ENCODE assay signal across 8 cellular contexts in the genomic region with DNA sequence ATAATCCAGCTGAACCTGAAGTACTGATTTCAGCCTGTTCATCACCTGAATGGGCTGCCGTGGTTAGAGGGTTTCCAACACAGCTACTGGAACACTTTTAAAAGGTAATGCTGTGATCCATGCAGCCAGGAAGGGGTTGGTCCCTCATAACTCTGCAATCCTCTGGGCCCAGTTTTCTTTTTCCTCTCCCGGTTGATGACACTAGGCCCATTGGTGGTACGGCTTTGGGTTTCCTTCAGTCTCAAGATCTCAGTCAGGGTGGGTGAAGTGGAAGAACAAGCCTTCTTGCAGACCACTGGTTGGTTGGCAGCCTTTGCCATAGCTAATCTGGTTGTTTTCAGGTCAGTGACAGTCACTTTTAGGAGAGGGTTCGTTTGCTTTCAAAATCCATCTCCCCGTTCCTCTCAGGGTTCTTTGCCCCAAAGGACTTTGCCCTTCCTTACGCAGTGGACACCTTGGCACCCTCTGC. TPM values are rescaled to one million over a fixed set of nuclear protein-coding genes. Genes with fewer than 3 reads are reported as not detected.
DNase-seq lines count a peak whose midpoint lies in the region; ATAC-seq, FAIRE-seq and TF ChIP-seq lines count a peak whose summit lies in the region.

No MANE protein-coding gene starts in this region.

- peak overlapping the region; percentile 99 for H2AFZ ChIP-seq in astrocyte (ENCODE audit: low read depth, low read length)

- H3K36me3 Mint-ChIP-seq in CD8-positive, alpha-beta T cell, result peaks cover 7% of the 10 kb centered on the region
- H3K36me3 Mint-ChIP-seq in astrocyte (ENCODE audit: low read depth, unreplicated experiment), result no peaks in the 10 kb centered on the region

- intact Hi-C loops in CD8-positive, alpha-beta T cell (cut with DNase I, micrococcal nuclease), result loop anchor here in 1 of 2 experiments (2.0 kb wide), 3 partner anchors 64 to 164 kb away; partner anchors contain the start of genes AGL, SASS6 and TRMT13
- intact Hi-C loops in left colon (cut with DNase I, micrococcal nuclease) (no loop called here), tibial artery (cut with DNase I; ENCODE audit: low total_unique reads) (no loop called here)

- peak overlapping the region; percentile 94 for H3K4me2 ChIP-seq in astrocyte (ENCODE audit: low read length)

- H3K9ac ChIP-seq in HUES48 (ENCODE audit: low read depth, low read length), result peak overlapping the region; percentile 52
- peak overlapping the region; percentile 87 for H3K9ac ChIP-seq in astrocyte (ENCODE audit: low read length)

- H3K79me2 ChIP-seq in astrocyte (ENCODE audit: insufficient read depth, low read length), result peaks cover 33% of the 10 kb centered on the region

- no peaks in the 10 kb centered on the region for H3K27me3 Mint-ChIP-seq in CD8-positive, alpha-beta T cell (ENCODE audit: low read depth)
- H3K27me3 Mint-ChIP-seq in astrocyte (ENCODE audit: low read depth, unreplicated experiment), result no peaks in the 10 kb centered on the region

- peaks cover 34% of the 10 kb centered on the region for H3K4me1 Mint-ChIP-seq in CD8-positive, alpha-beta T cell (ENCODE audit: low read depth)
- H3K4me1 Mint-ChIP-seq in astrocyte (ENCODE audit: low read depth, unreplicated experiment), result peaks cover 2% of the 10 kb centered on the region

- DNase-seq in CD8-positive, alpha-beta T cell, result no peak
- no peak for DNase-seq in astrocyte (ENCODE audit: low read depth)
- DNase-seq in left colon, result no peak
- DNase-seq in tibial artery, result no peak
- DNase-seq in amniotic stem cell (lab: John Stamatoyannopoulos, UW), result no peak
- no peak for DNase-seq in activated CD4-positive, alpha-beta T cell treated with anti-CD3 and anti-CD28 coated beads, Interleukin-2, amount 50 U/mL, for 1 hour

- peak overlapping the region; percentile 95 for H3K27ac Mint-ChIP-seq in CD8-positive, alpha-beta T cell
- H3K27ac Mint-ChIP-seq in astrocyte (ENCODE audit: unreplicated experiment), result peak overlapping the region; percentile 0

- no peaks in the 10 kb centered on the region for H4K20me1 ChIP-seq in astrocyte (ENCODE audit: insufficient read depth, low read length)

- peak overlapping the region; percentile 99 for H3K4me3 Mint-ChIP-seq in CD8-positive, alpha-beta T cell
- H3K4me3 Mint-ChIP-seq in astrocyte (ENCODE audit: unreplicated experiment), result peak overlapping the region; percentile 100

- no peaks in the 10 kb centered on the region for H3K36me3 ChIP-seq in CD8-positive, alpha-beta T cell (ENCODE audit: insufficient read depth, low read length)
- peaks cover 3% of the 10 kb centered on the region; the same call in 1 of the 2 replicates for H3K36me3 ChIP-seq in HUES48 (ENCODE audit: control insufficient read depth, insufficient read depth, low read length)
- no peaks in the 10 kb centered on the region for H3K36me3 ChIP-seq in astrocyte (ENCODE audit: insufficient read depth, low read length)
- no peaks in the 10 kb centered on the region for H3K36me3 ChIP-seq in tibial artery

- H3K9me3 ChIP-seq in CD8-positive, alpha-beta T cell (ENCODE audit: low read length), result no peaks in the 10 kb centered on the region
- H3K9me3 ChIP-seq in HUES48 (ENCODE audit: control insufficient read depth, insufficient read depth, low read length), result no peaks in the 10 kb centered on the region
- H3K9me3 ChIP-seq in astrocyte (ENCODE audit: insufficient read depth, low read depth, low read length), result no peaks in the 10 kb centered on the region
- no peaks in the 10 kb centered on the region for H3K9me3 ChIP-seq in tibial artery

- H3K27ac ChIP-seq in CD8-positive, alpha-beta T cell (ENCODE audit: low read depth, low read length), result peak overlapping the region; percentile 77
- peak overlapping the region; percentile 55 for H3K27ac ChIP-seq in HUES48 (ENCODE audit: low read depth, low read length)
- H3K27ac ChIP-seq in astrocyte (ENCODE audit: low read depth, low read length), result peak overlapping the region; percentile 43
- peak overlapping the region; percentile 65 to 85 for H3K27ac ChIP-seq in tibial artery

- peak overlapping the region; percentile 76 for H3K4me3 ChIP-seq in CD8-positive, alpha-beta T cell (ENCODE audit: low read depth, low read length)
- H3K4me3 ChIP-seq in HUES48 (ENCODE audit: low read depth, low read length), result peak overlapping the region; percentile 98
- H3K4me3 ChIP-seq in astrocyte (ENCODE audit: insufficient read depth, low read depth, low read length), result peak overlapping the region; percentile 86
- H3K4me3 ChIP-seq in tibial artery, result peak overlapping the region; percentile 75 to 97

- no peaks in the 10 kb centered on the region for H3K9me3 Mint-ChIP-seq in CD8-positive, alpha-beta T cell
- H3K9me3 Mint-ChIP-seq in astrocyte (ENCODE audit: unreplicated experiment), result no peaks in the 10 kb centered on the region

- ATAC-seq in CD8-positive, alpha-beta T cell, result no peak
- peak; percentile 7 for ATAC-seq in GM19397 (IDR thresholded peaks at IDR 0.05; ENCODE audit: unreplicated experiment)
- ATAC-seq in left colon, result peak; percentile 16

- no peaks in the 10 kb centered on the region for H3K27me3 ChIP-seq in CD8-positive, alpha-beta T cell (ENCODE audit: insufficient read depth, low read length)
- H3K27me3 ChIP-seq in HUES48 (ENCODE audit: control insufficient read depth, insufficient read depth, low read length) (no peaks in the 10 kb centered on the region), astrocyte (ENCODE audit: insufficient read depth, low read length) (no peaks in the 10 kb centered on the region), tibial artery (no peaks in the 10 kb centered on the region)

- POLR2A ChIA-PET in CD8-positive, alpha-beta T cell (lab: Charles Lee), result interaction anchor here (0.9 to 2.3 kb wide), 5 partner anchors 14 to 164 kb away, joined by 3 to 14 read pairs (median 5); partner anchors contain the start of genes AGL, SASS6 and TRMT13

- no peak for FAIRE-seq in astrocyte (lab: Jason Lieb, UNC)

- no peak for TF ChIP-seq CTCF in CD8-positive, alpha-beta T cell (IDR thresholded peaks at IDR 0.05)
- TF ChIP-seq CTCF in astrocyte (IDR thresholded peaks at IDR 0.05; ENCODE audit: insufficient read depth, low read depth, low read length) (no peak), tibial artery (IDR thresholded peaks at IDR 0.05) (no peak)

- CTCF ChIA-PET in CD8-positive, alpha-beta T cell (lab: Charles Lee), result interaction anchor here (0.6 to 1.3 kb wide), 2 partner anchors 28 to 490 kb away, joined by 3 read pairs; no protein-coding TSS in a partner anchor

- H3K4me1 ChIP-seq in CD8-positive, alpha-beta T cell (ENCODE audit: insufficient read depth, low read length), result peaks cover 14% of the 10 kb centered on the region
- peaks cover 13% of the 10 kb centered on the region for H3K4me1 ChIP-seq in HUES48 (ENCODE audit: control insufficient read depth, insufficient read depth, low read length)
- no peaks in the 10 kb centered on the region for H3K4me1 ChIP-seq in astrocyte (ENCODE audit: insufficient read depth, low read length)
- peaks cover 0 to 18% (median 11%) of the 10 kb centered on the region in 4 donors for H3K4me1 ChIP-seq in tibial artery

RNA-seq across cellular contexts. Expression of gene SLC35A3, which starts 0.5 kb away (rescaled TPM):
- 10 to 100 TPM; 30.2 to 35.4 TPM for total RNA-seq in CD8-positive, alpha-beta T cell
- total RNA-seq in astrocyte (16.6 and 20.5 TPM in 2 replicates), left colon (100 to 1,000 TPM; 180 to 192 TPM)
